ENCODE assay signal across 7 cellular contexts in genomic region chr7:150377116-150377979, GRCh38. TPM values are rescaled to one million over a fixed set of nuclear protein-coding genes. Genes with fewer than 3 reads are reported as not detected.
DNase-seq lines count a peak whose midpoint lies in the region; ATAC-seq and TF ChIP-seq lines count a peak whose summit lies in the region.

No MANE protein-coding gene starts in this region.

- intact Hi-C loops in sciatic nerve (cut with DNase I), result no loop called here

- H3K4me3 Mint-ChIP-seq in endodermal cell, result no peak overlapping the region

- no peak for ATAC-seq in sciatic nerve

- H3K36me3 Mint-ChIP-seq in endodermal cell (ENCODE audit: low read depth), result peaks cover 25% of the 10 kb centered on the region

- H3K9me3 ChIP-seq in endodermal cell (ENCODE audit: control insufficient read depth, low read length), result no peaks in the 10 kb centered on the region

- peaks cover 65% of the 10 kb centered on the region for H3K4me1 Mint-ChIP-seq in endodermal cell

- H3K36me3 ChIP-seq in endodermal cell (ENCODE audit: control insufficient read depth, insufficient read depth, low read length), result peaks cover 18% of the 10 kb centered on the region

- peak; percentile 38 for DNase-seq in GM12865 (ENCODE audit: low read depth)
- DNase-seq in NAMALWA (ENCODE audit: low spot score), result peak; percentile 62
- DNase-seq in endodermal cell, result no peak
- DNase-seq in sciatic nerve (ENCODE audit: low spot score), result peak; percentile 23
- DNase-seq in retina, result no peak
- DNase-seq in NCI-H1092 (lab: John Stamatoyannopoulos, UW), result no peak
- DNase-seq in cerebellar nuclear complex (lab: John Stamatoyannopoulos, UW), result no peak

- H3K9ac ChIP-seq in endodermal cell (ENCODE audit: extremely low read depth, low read length, poor library complexity, severe bottlenecking), result no peak overlapping the region

- no peaks in the 10 kb centered on the region for H3K27me3 Mint-ChIP-seq in endodermal cell (ENCODE audit: insufficient read depth)

- H3K4me3 ChIP-seq in GM12865 (ENCODE audit: low read depth, low read length), result peak overlapping the region; percentile 83; the same call in 1 of the 2 replicates
- no peak overlapping the region for H3K4me3 ChIP-seq in endodermal cell (ENCODE audit: low read length)

- no peak for TF ChIP-seq CTCF in GM12865 (IDR thresholded peaks at IDR 0.05; ENCODE audit: insufficient read depth, low read depth, low read length, missing control alignments)
- no peak for TF ChIP-seq CTCF in endodermal cell (conservative IDR thresholded peaks at IDR 0.05)

- H3K27ac ChIP-seq in endodermal cell (ENCODE audit: low read depth, low read length), result peak overlapping the region; percentile 99

- 85 to 93% methylated on average over 3 to 6 of the region's 6 CpGs for WGBS in endodermal cell (ENCODE audit: insufficient coverage in 1 of 2, insufficient read length in 1 of 2), 2 experiments

- peak overlapping the region; percentile 91 for H3K27ac Mint-ChIP-seq in endodermal cell

- no peaks in the 10 kb centered on the region for H3K9me3 Mint-ChIP-seq in endodermal cell

- H3K4me1 ChIP-seq in endodermal cell (ENCODE audit: control insufficient read depth, insufficient read depth, low read length), result peaks cover 14% of the 10 kb centered on the region

- no peaks in the 10 kb centered on the region for H3K27me3 ChIP-seq in endodermal cell (ENCODE audit: control insufficient read depth, insufficient read depth, low read length, poor library complexity, severe bottlenecking)

RNA-seq across cellular contexts. Expression of gene ZNF775, which starts 1.8 kb away (rescaled TPM):
- total RNA-seq in endodermal cell (10 to 100 TPM in 1 of 2 donors, 1 to 10 TPM in 1; 10.0 to 11.3 TPM), sciatic nerve (11.1 TPM)
- 18.8 TPM for polyA plus RNA-seq in endodermal cell (2013, experiment 1 of 2)
- polyA plus RNA-seq in endodermal cell (2013, experiment 2 of 2), result 17.2 TPM

RNA-seq across cellular contexts. Expression of gene REPIN1, which starts 8.7 kb away (rescaled TPM):
- total RNA-seq in endodermal cell (10 to 100 TPM; 85.4 to 94.4 TPM), sciatic nerve (54.0 TPM)
- polyA plus RNA-seq in endodermal cell (2013, experiment 1 of 2), result 136 TPM
- polyA plus RNA-seq in endodermal cell (2013, experiment 2 of 2), result 119 TPM

RNA-seq across cellular contexts. Expression of gene RARRES2, which starts 35.9 kb away (rescaled TPM):
- total RNA-seq in endodermal cell (10 to 100 TPM; 32.2 to 48.2 TPM), sciatic nerve (261 TPM)
- 31.3 TPM for polyA plus RNA-seq in endodermal cell (2013, experiment 1 of 2)
- 24.1 TPM for polyA plus RNA-seq in endodermal cell (2013, experiment 2 of 2)

RNA-seq across cellular contexts. Expression of gene ACTR3C, which starts 54.0 kb away (rescaled TPM):
- under 1 TPM in 1 of 2 donors, not detected in 1; 0.92 TPM for total RNA-seq in endodermal cell
- 0.46 TPM for polyA plus RNA-seq in endodermal cell (2013, experiment 1 of 2)
- 0.25 TPM for polyA plus RNA-seq in endodermal cell (2013, experiment 2 of 2)
- total RNA-seq in sciatic nerve, result 3.3 TPM

RNA-seq across cellular contexts. Expression of gene LRRC61, which starts 54.2 kb away (rescaled TPM):
- total RNA-seq in endodermal cell (10 to 100 TPM in 1 of 2 donors, under 1 TPM in 1; 0.77 to 27.0 TPM), sciatic nerve (5.8 TPM)
- polyA plus RNA-seq in endodermal cell (2013, experiment 1 of 2), result 24.5 TPM
- 22.8 TPM for polyA plus RNA-seq in endodermal cell (2013, experiment 2 of 2)

Comparison
In these comparisons a context has a peak if more than half of its experiments do, and no peak if none do; other contexts are left out.
1. DNase-seq: peak in GM12865 (single experiment), NAMALWA (single experiment) and sciatic nerve (single experiment); none in endodermal cell (single experiment), retina (single experiment), NCI-H1092 (single experiment) and cerebellar nuclear complex (0 of 2).